1 cellular context compared by ENCODE assay signal in genomic region chr13:113538689-113539058, GRCh38.
TF ChIP-seq lines count a peak whose summit lies in the region.

No MANE protein-coding gene starts in this region.

TF ChIP-seq in SK-N-SH, 30 proteins besides CTCF, POLR2A, EP300 and RAD21 (continued from another document):
- TF ChIP-seq ZBTB33 (IDR thresholded peaks at IDR 0.05; ENCODE audit: borderline replicate concordance, low read depth) (no peak), SMC3 (IDR thresholded peaks at IDR 0.05; ENCODE audit: low read depth, low read length) (no peak), GATA2 (CRISPR knock-in tag; IDR thresholded peaks at IDR 0.05) (peak; percentile 73)
